In the genomic region with DNA sequence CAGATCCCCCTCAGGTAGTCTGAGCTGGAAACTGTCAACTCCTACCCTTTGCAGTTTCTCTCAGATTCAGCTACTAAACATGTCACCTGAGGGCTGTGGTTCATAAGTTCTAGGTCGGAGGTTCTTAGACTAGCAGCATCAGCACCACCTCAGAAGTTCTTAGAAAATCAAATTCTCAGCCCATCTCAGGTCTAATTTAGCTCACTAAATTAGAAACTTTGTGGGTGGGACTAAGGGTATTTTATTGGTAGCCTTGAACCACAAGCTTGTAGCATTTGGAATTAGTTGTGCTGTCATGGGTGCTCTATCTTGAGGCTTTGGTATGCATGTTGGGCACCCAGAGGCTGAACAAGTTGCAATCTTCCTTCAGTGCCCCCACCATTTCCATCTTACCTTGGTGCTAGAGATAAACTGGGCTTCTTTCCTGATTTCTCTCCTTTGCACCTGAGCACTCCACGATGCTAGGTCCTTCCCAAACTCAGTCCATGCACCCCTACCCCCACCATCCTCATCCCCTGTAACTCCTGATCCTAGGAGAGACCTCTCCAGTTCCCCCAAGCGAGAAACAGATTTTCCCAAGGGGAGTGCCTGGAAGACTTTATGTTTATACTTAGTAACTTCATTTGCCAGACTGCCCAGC, we compare ENCODE assay signal across 9 cellular contexts. TPM values are rescaled to one million over a fixed set of nuclear protein-coding genes. Genes with fewer than 3 reads are reported as not detected.
DNase-seq lines count a peak whose midpoint lies in the region; ATAC-seq and TF ChIP-seq lines count a peak whose summit lies in the region.
"Had no signal": no experiment of that assay in that cellular context is flagged by ENCODE, and none has a peak within 500 bp of the region (broad histone marks: within the 10 kb centered on the region; RNA-seq: fewer than 3 reads in every experiment).

No MANE protein-coding gene starts in this region.

- no peak for TF ChIP-seq POLR2A in testis (IDR thresholded peaks at IDR 0.05)

- POLR2A ChIA-PET in OCI-LY7 (lab: Charles Lee): interaction anchor here (1.0 to 1.2 kb wide), 3 partner anchors 11 to 376 kb away, joined by 3 to 4 read pairs (median 3); no protein-coding TSS in a partner anchor

- H3K27ac Mint-ChIP-seq in activated CD4-positive, alpha-beta T cell treated with anti-CD3 and anti-CD28 coated beads, Interleukin-2, amount 10 ng/mL, durations not matched to agents 24 days and 14 days: peak overlapping the region; percentile 81
- H3K27ac Mint-ChIP-seq in dendritic cell treated with granulocyte-macrophage colony-stimulating factor and Interleukin-4, amounts not matched to agents 40 ng/mL and 50 ng/mL, for 4 days: peak overlapping the region; percentile 24

- H3K4me2 ChIP-seq in OCI-LY7 (ENCODE audit: low read length): no peak overlapping the region

- H3K4me3 ChIP-seq in OCI-LY7 (ENCODE audit: low read depth, low read length, poor library complexity, severe bottlenecking) (no peak overlapping the region), testis (no peak overlapping the region)

- no peaks in the 10 kb centered on the region for H3K9me2 ChIP-seq in OCI-LY7 (ENCODE audit: insufficient read depth, low read length)

- no peaks in the 10 kb centered on the region for H3K36me3 ChIP-seq in OCI-LY7 (ENCODE audit: insufficient read depth, low read length)
- no peaks in the 10 kb centered on the region for H3K36me3 ChIP-seq in testis (ENCODE audit: low read depth, missing control alignments)

- H3K27ac ChIP-seq in OCI-LY7 (ENCODE audit: low read depth, low read length, poor library complexity, severe bottlenecking) (no peak overlapping the region), testis (no peak overlapping the region)

- H3K4me1 ChIP-seq in OCI-LY7 (ENCODE audit: insufficient read depth, low read length, poor library complexity, severe bottlenecking) (peaks cover 17% of the 10 kb centered on the region), testis (no peaks in the 10 kb centered on the region)

- no peaks in the 10 kb centered on the region for H3K9me3 ChIP-seq in OCI-LY7 (ENCODE audit: low read length)
- H3K9me3 ChIP-seq in testis: no peaks in the 10 kb centered on the region

- peak overlapping the region; percentile 45 for H3K4me3 Mint-ChIP-seq in activated CD4-positive, alpha-beta T cell treated with anti-CD3 and anti-CD28 coated beads, Interleukin-2, amount 10 ng/mL, durations not matched to agents 24 days and 14 days
- H3K4me3 Mint-ChIP-seq in dendritic cell treated with granulocyte-macrophage colony-stimulating factor and Interleukin-4, amounts not matched to agents 40 ng/mL and 50 ng/mL, for 4 days: peak overlapping the region; percentile 17

- no peaks in the 10 kb centered on the region for H4K20me1 ChIP-seq in OCI-LY7 (ENCODE audit: insufficient read depth, low read length)

- no peak for ATAC-seq in HG03039 (IDR thresholded peaks at IDR 0.05; ENCODE audit: unreplicated experiment)

- peaks cover 12% of the 10 kb centered on the region for H3K27me3 Mint-ChIP-seq in activated CD4-positive, alpha-beta T cell treated with anti-CD3 and anti-CD28 coated beads, Interleukin-2, amount 10 ng/mL, durations not matched to agents 24 days and 14 days
- H3K27me3 Mint-ChIP-seq in dendritic cell treated with granulocyte-macrophage colony-stimulating factor and Interleukin-4, amounts not matched to agents 40 ng/mL and 50 ng/mL, for 4 days: peaks cover 4% of the 10 kb centered on the region

- H3K79me2 ChIP-seq in OCI-LY7 (ENCODE audit: insufficient read depth, low read depth, low read length): no peaks in the 10 kb centered on the region

- no TSS peak for BruUV-seq in OCI-LY7 (replicated peaks; lab: Mats Ljungman, UMichigan)

- peak overlapping the region; percentile 70; the same call in 1 of the 2 replicates for H2AFZ ChIP-seq in OCI-LY7 (ENCODE audit: low read length)

- no peaks in the 10 kb centered on the region for H3K27me3 ChIP-seq in testis

- intact Hi-C loops in activated CD4-positive, alpha-beta T cell treated with anti-CD3 and anti-CD28 coated beads, Interleukin-2, amount 10 ng/mL, durations not matched to agents 24 days and 14 days (cut with micrococcal nuclease): loop anchor here (1.0 to 5.0 kb wide), 13 partner anchors 18 to 846 kb away; partner anchors contain the start of genes DPH5 and SLC30A7
- intact Hi-C loops in OCI-LY7 (cut with micrococcal nuclease; ENCODE audit: unreplicated experiment): no loop called here
- intact Hi-C loops in dendritic cell treated with granulocyte-macrophage colony-stimulating factor and Interleukin-4, amounts not matched to agents 40 ng/mL and 50 ng/mL, for 4 days (cut with micrococcal nuclease): loop anchor here (5.0 kb wide), 1 partner anchor 664 kb away; no protein-coding TSS in a partner anchor
- intact Hi-C loops in testis (cut with DNase I; ENCODE audit: low total_unique reads): no loop called here

- no peaks in the 10 kb centered on the region for H3K36me3 Mint-ChIP-seq in activated CD4-positive, alpha-beta T cell treated with anti-CD3 and anti-CD28 coated beads, Interleukin-2, amount 10 ng/mL, durations not matched to agents 24 days and 14 days (ENCODE audit: low read depth)
- H3K36me3 Mint-ChIP-seq in dendritic cell treated with granulocyte-macrophage colony-stimulating factor and Interleukin-4, amounts not matched to agents 40 ng/mL and 50 ng/mL, for 4 days (ENCODE audit: low read depth): no peaks in the 10 kb centered on the region

- no peaks in the 10 kb centered on the region for H3K9me3 Mint-ChIP-seq in activated CD4-positive, alpha-beta T cell treated with anti-CD3 and anti-CD28 coated beads, Interleukin-2, amount 10 ng/mL, durations not matched to agents 24 days and 14 days
- H3K9me3 Mint-ChIP-seq in dendritic cell treated with granulocyte-macrophage colony-stimulating factor and Interleukin-4, amounts not matched to agents 40 ng/mL and 50 ng/mL, for 4 days: no peaks in the 10 kb centered on the region

- peak; percentile 68 for DNase-seq in activated CD4-positive, alpha-beta T cell treated with anti-CD3 and anti-CD28 coated beads, Interleukin-2, amount 10 ng/mL, durations not matched to agents 24 days and 14 days
- DNase-seq in activated CD4-positive, alpha-beta T cell treated with anti-CD3 and anti-CD28 coated beads for 4 hours: no peak
- DNase-seq in OCI-LY7 (ENCODE audit: low spot score) (no peak), AG08396 (ENCODE audit: low spot score) (no peak), testis (no peak)
- DNase-seq in stimulated activated CD8-positive, alpha-beta memory T cell treated with anti-CD3 and anti-CD28 coated beads, Interleukin-4, amount 100 ng/mL, for 48 hours: peak; percentile 33
- DNase-seq: posterior cingulate gyrus had no signal

- peaks cover 63% of the 10 kb centered on the region for H3K4me1 Mint-ChIP-seq in activated CD4-positive, alpha-beta T cell treated with anti-CD3 and anti-CD28 coated beads, Interleukin-2, amount 10 ng/mL, durations not matched to agents 24 days and 14 days
- H3K4me1 Mint-ChIP-seq in dendritic cell treated with granulocyte-macrophage colony-stimulating factor and Interleukin-4, amounts not matched to agents 40 ng/mL and 50 ng/mL, for 4 days (ENCODE audit: low read depth): peaks cover 46% of the 10 kb centered on the region

- CTCF ChIA-PET in OCI-LY7 (lab: Charles Lee; ENCODE audit: unreplicated experiment): no interaction called here

- TF ChIP-seq CTCF in OCI-LY7 (conservative IDR thresholded peaks at IDR 0.05; ENCODE audit: low read length) (no peak), testis (IDR thresholded peaks at IDR 0.05) (no peak)

- 67 to 71% methylated on average over 3 of the region's 3 CpGs for WGBS in testis, 2 donors

RNA-seq across cellular contexts. Expression of gene S1PR1, which starts 54.2 kb away (rescaled TPM):
- 49.5 and 51.2 TPM in 2 replicates for total RNA-seq in activated CD4-positive, alpha-beta T cell treated with anti-CD3 and anti-CD28 coated beads, Interleukin-2, amount 10 ng/mL, durations not matched to agents 24 days and 14 days
- total RNA-seq in OCI-LY7 (2014; rRNA removed; shearing (Covaris generic)): 0.41 and 1.1 TPM in 2 replicates
- total RNA-seq in OCI-LY7 (2022) (0.13 TPM in 1 of 2 replicates, not detected in the other), testis (10 to 100 TPM in 1 of 2 donors, 1 to 10 TPM in 1; 6.4 to 11.5 TPM)
- polyA plus RNA-seq in testis (ENCODE audit: insufficient read depth, low read depth, low replicate concordance): 9.3 TPM

Comparison
In these comparisons a context has a peak if more than half of its experiments do, and no peak if none do; other contexts are left out.
1. DNase-seq: peak in activated CD4-positive, alpha-beta T cell treated with anti-CD3 and anti-CD28 coated beads, Interleukin-2, amount 10 ng/mL, durations not matched to agents 24 days and 14 days (single experiment) and stimulated activated CD8-positive, alpha-beta memory T cell treated with anti-CD3 and anti-CD28 coated beads, Interleukin-4, amount 100 ng/mL, for 48 hours (single experiment); none in activated CD4-positive, alpha-beta T cell treated with anti-CD3 and anti-CD28 coated beads for 4 hours (0 of 2), OCI-LY7 (single experiment), AG08396 (single experiment) and testis (single experiment).
2. intact Hi-C loops: an anchor here in activated CD4-positive, alpha-beta T cell treated with anti-CD3 and anti-CD28 coated beads, Interleukin-2, amount 10 ng/mL, durations not matched to agents 24 days and 14 days (1.0 to 5.0 kb wide) and dendritic cell treated with granulocyte-macrophage colony-stimulating factor and Interleukin-4, amounts not matched to agents 40 ng/mL and 50 ng/mL, for 4 days (5.0 kb wide); none called in OCI-LY7 and testis.